In genomic region chr3:141231923-141232861, GRCh38 we compare ENCODE assay signal across 1 cellular context.
TF ChIP-seq lines count a peak whose summit lies in the region.

No MANE protein-coding gene starts in this region.

TF ChIP-seq in HepG2, 621 proteins besides CTCF, POLR2A, EP300 and RAD21 (continued from another document):
- TF ChIP-seq, protein P1, sequence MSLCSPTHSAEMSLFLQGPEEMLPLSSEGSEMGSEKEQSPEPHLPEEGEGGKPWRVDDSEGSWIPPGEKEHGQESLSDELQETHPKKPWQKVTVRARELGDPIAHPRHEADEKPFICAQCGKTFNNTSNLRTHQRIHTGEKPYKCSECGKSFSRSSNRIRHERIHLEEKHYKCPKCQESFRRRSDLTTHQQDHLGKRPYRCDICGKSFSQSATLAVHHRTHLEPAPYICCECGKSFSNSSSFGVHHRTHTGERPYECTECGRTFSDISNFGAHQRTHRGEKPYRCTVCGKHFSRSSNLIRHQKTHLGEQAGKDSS (CRISPR knock-in tag; IDR thresholded peaks at IDR 0.05; ENCODE audit: borderline replicate concordance, low read depth) = 0 out of 2 replicates have a peak, but pooled peaks have one; percentile 2
- 0 out of 2 replicates have a peak, but pooled peaks have one; percentile 19 for TF ChIP-seq ZNF501 (CRISPR knock-in tag; IDR thresholded peaks at IDR 0.05)
- peak; percentile 24; the same call in 1 of the 2 replicates for TF ChIP-seq RNF2 (conservative IDR thresholded peaks at IDR 0.05; ENCODE audit: low read depth)
- TF ChIP-seq ZKSCAN5 (CRISPR knock-in tag; IDR thresholded peaks at IDR 0.05) = no peak
- TF ChIP-seq XRCC5 (optimal IDR thresholded peaks at IDR 0.05; ENCODE audit: low read length) = peak; percentile 6
- TF ChIP-seq ZNF605 (CRISPR knock-in tag; IDR thresholded peaks at IDR 0.05) = 0 out of 2 replicates have a peak, but pooled peaks have one; percentile 38
- TF ChIP-seq, protein P2, sequence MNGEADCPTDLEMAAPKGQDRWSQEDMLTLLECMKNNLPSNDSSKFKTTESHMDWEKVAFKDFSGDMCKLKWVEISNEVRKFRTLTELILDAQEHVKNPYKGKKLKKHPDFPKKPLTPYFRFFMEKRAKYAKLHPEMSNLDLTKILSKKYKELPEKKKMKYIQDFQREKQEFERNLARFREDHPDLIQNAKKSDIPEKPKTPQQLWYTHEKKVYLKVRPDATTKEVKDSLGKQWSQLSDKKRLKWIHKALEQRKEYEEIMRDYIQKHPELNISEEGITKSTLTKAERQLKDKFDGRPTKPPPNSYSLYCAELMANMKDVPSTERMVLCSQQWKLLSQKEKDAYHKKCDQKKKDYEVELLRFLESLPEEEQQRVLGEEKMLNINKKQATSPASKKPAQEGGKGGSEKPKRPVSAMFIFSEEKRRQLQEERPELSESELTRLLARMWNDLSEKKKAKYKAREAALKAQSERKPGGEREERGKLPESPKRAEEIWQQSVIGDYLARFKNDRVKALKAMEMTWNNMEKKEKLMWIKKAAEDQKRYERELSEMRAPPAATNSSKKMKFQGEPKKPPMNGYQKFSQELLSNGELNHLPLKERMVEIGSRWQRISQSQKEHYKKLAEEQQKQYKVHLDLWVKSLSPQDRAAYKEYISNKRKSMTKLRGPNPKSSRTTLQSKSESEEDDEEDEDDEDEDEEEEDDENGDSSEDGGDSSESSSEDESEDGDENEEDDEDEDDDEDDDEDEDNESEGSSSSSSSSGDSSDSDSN (CRISPR knock-in tag; IDR thresholded peaks at IDR 0.05) = peak; percentile 43; the same call in 1 of the 2 replicates
- TF ChIP-seq ZBTB7A (CRISPR knock-in tag; IDR thresholded peaks at IDR 0.05) = 0 out of 2 replicates have a peak, but pooled peaks have one; percentile 21
- TF ChIP-seq, protein P3, sequence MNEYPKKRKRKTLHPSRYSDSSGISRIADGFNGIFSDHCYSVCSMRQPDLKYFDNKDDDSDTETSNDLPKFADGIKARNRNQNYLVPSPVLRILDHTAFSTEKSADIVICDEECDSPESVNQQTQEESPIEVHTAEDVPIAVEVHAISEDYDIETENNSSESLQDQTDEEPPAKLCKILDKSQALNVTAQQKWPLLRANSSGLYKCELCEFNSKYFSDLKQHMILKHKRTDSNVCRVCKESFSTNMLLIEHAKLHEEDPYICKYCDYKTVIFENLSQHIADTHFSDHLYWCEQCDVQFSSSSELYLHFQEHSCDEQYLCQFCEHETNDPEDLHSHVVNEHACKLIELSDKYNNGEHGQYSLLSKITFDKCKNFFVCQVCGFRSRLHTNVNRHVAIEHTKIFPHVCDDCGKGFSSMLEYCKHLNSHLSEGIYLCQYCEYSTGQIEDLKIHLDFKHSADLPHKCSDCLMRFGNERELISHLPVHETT (CRISPR knock-in tag; conservative IDR thresholded peaks at IDR 0.05) = no peak
- peak in 1 of 2 experiments; percentile 35; a peak in 1 of 4 replicates for TF ChIP-seq HMGXB4 (CRISPR knock-in tag; IDR thresholded peaks at IDR 0.05; ENCODE audit: borderline replicate concordance in 1 of 2, low read depth in 1 of 2)
- no peak for TF ChIP-seq NCOA1 (CRISPR knock-in tag; IDR thresholded peaks at IDR 0.05)
- no peak for TF ChIP-seq CENPT (CRISPR knock-in tag; IDR thresholded peaks at IDR 0.05; ENCODE audit: low read depth)
- TF ChIP-seq ZNF687 (CRISPR knock-in tag; IDR thresholded peaks at IDR 0.05) = peak; percentile 77
- 0 out of 2 replicates have a peak, but pooled peaks have one; percentile 16 for TF ChIP-seq ZMYM2 (CRISPR knock-in tag; IDR thresholded peaks at IDR 0.05)
- no peak for TF ChIP-seq ZNF776 (CRISPR knock-in tag; IDR thresholded peaks at IDR 0.05)
- TF ChIP-seq ZNF292 (CRISPR knock-in tag; IDR thresholded peaks at IDR 0.05; ENCODE audit: borderline replicate concordance, low read depth) = 0 out of 2 replicates have a peak, but pooled peaks have one; percentile 2
- no peak for TF ChIP-seq NONO (IDR thresholded peaks at IDR 0.05)
- TF ChIP-seq NONO (CRISPR knock-in tag; conservative IDR thresholded peaks at IDR 0.05) = 0 out of 2 replicates have a peak, but pooled peaks have one; percentile 12
- no peak for TF ChIP-seq SIN3A (IDR thresholded peaks at IDR 0.05; ENCODE audit: borderline replicate concordance, low read depth, low read length)
- 0 out of 2 replicates have a peak, but pooled peaks have one; percentile 4 for TF ChIP-seq ZNF225 (CRISPR knock-in tag; IDR thresholded peaks at IDR 0.05)
- TF ChIP-seq KMT2A (CRISPR knock-in tag; IDR thresholded peaks at IDR 0.05) = 0 out of 2 replicates have a peak, but pooled peaks have one; percentile 8
- TF ChIP-seq, protein P4, sequence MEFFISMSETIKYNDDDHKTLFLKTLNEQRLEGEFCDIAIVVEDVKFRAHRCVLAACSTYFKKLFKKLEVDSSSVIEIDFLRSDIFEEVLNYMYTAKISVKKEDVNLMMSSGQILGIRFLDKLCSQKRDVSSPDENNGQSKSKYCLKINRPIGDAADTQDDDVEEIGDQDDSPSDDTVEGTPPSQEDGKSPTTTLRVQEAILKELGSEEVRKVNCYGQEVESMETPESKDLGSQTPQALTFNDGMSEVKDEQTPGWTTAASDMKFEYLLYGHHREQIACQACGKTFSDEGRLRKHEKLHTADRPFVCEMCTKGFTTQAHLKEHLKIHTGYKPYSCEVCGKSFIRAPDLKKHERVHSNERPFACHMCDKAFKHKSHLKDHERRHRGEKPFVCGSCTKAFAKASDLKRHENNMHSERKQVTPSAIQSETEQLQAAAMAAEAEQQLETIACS (CRISPR knock-in tag; IDR thresholded peaks at IDR 0.05) = peak; percentile 11; the same call in 1 of the 2 replicates
- peak; percentile 30; the same call in 1 of the 2 replicates for TF ChIP-seq MAZ (IDR thresholded peaks at IDR 0.05; ENCODE audit: borderline replicate concordance, low read depth, low read length)
- no peak for TF ChIP-seq MAZ (CRISPR knock-in tag; IDR thresholded peaks at IDR 0.05; ENCODE audit: low read depth)
- TF ChIP-seq YEATS4 (CRISPR knock-in tag; IDR thresholded peaks at IDR 0.05; ENCODE audit: borderline replicate concordance) = peak; percentile 71; the same call in 1 of the 2 replicates
- no peak for TF ChIP-seq NFAT5 (CRISPR knock-in tag; IDR thresholded peaks at IDR 0.05)
- peak; percentile 12; the same call in 1 of the 2 replicates for TF ChIP-seq ZNF761 (CRISPR knock-in tag; conservative IDR thresholded peaks at IDR 0.05)
- no peak for TF ChIP-seq CHD4 (IDR thresholded peaks at IDR 0.05; ENCODE audit: borderline replicate concordance, low read length)
- TF ChIP-seq ZNF777 (CRISPR knock-in tag; IDR thresholded peaks at IDR 0.05) = 0 out of 2 replicates have a peak, but pooled peaks have one; percentile 59
- TF ChIP-seq NAIF1 (CRISPR knock-in tag; IDR thresholded peaks at IDR 0.05; ENCODE audit: borderline replicate concordance) = no peak
- 0 out of 2 replicates have a peak, but pooled peaks have one; percentile 10 for TF ChIP-seq RBFOX2 (IDR thresholded peaks at IDR 0.05; ENCODE audit: low read depth, low read length)
- TF ChIP-seq ZNF598 (CRISPR knock-in tag; IDR thresholded peaks at IDR 0.05; ENCODE audit: borderline replicate concordance) = no peak
- TF ChIP-seq TEAD3 (CRISPR knock-in tag; optimal IDR thresholded peaks at IDR 0.05; ENCODE audit: borderline replicate concordance) = peak; percentile 63
- TF ChIP-seq MAX (IDR thresholded peaks at IDR 0.05) = peak; percentile 72
- 0 out of 2 replicates have a peak, but pooled peaks have one; percentile 12 for TF ChIP-seq EEA1 (CRISPR knock-in tag; IDR thresholded peaks at IDR 0.05; ENCODE audit: borderline replicate concordance)
- peak; percentile 46; the same call in 1 of the 2 replicates for TF ChIP-seq ZFX (CRISPR knock-in tag; IDR thresholded peaks at IDR 0.05; ENCODE audit: low read depth)
- peak; percentile 16; the same call in 1 of the 2 replicates for TF ChIP-seq ZNF891 (CRISPR knock-in tag; IDR thresholded peaks at IDR 0.05)
